8 cellular contexts compared by ENCODE assay signal in genomic region chr20:43840382-43841070, GRCh38.
DNase-seq lines count a peak whose midpoint lies in the region; ATAC-seq, FAIRE-seq and TF ChIP-seq lines count a peak whose summit lies in the region.

No MANE protein-coding gene starts in this region.

- no peak; the same call in 1 of the 2 replicates for TF ChIP-seq CTCF in RWPE1 (conservative IDR thresholded peaks at IDR 0.05; ENCODE audit: low read depth)
- TF ChIP-seq CTCF in astrocyte of the spinal cord (IDR thresholded peaks at IDR 0.05; ENCODE audit: low read depth, low read length): peak; percentile 56
- peak; percentile 18 for TF ChIP-seq CTCF in osteocyte (IDR thresholded peaks at IDR 0.05)
- TF ChIP-seq CTCF in left lung (IDR thresholded peaks at IDR 0.05): no peak

- DNase-seq in AG08396 (ENCODE audit: low spot score) (peak; percentile 24), GM19239 (ENCODE audit: insufficient read length, low spot score) (peak; percentile 59), RWPE1 (ENCODE audit: low spot score) (peak; percentile 94), astrocyte of the spinal cord (ENCODE audit: low read depth, low spot score) (no peak), osteocyte (ENCODE audit: extremely low spot score, unreplicated experiment) (peak; percentile 62), LoVo (ENCODE audit: low spot score) (no peak), left lung (no peak)

- H3K27ac ChIP-seq in RWPE1 (no peak overlapping the region), left lung (no peak overlapping the region)

- no peaks in the 10 kb centered on the region for H3K36me3 Mint-ChIP-seq in osteocyte (ENCODE audit: unreplicated experiment)

- intact Hi-C loops in left lung (cut with DNase I): loop anchor here in 1 of 2 donors (10.0 kb wide), 1 partner anchor 234 kb away; no protein-coding TSS in a partner anchor

- H3K9me3 Mint-ChIP-seq in osteocyte (ENCODE audit: unreplicated experiment): no peaks in the 10 kb centered on the region

- H3K4me3 ChIP-seq in astrocyte of the spinal cord (ENCODE audit: low read depth, low read length) (no peak overlapping the region), left lung (no peak overlapping the region)

- CTCF ChIA-PET in RWPE1 (lab: Yijun Ruan, JAX): interaction anchor here (0.5 to 2.0 kb wide), 13 partner anchors 9 to 240 kb away, joined by 3 to 20 read pairs (median 3); no protein-coding TSS in a partner anchor

- H3K27me3 ChIP-seq in left lung: no peaks in the 10 kb centered on the region

- POLR2A ChIA-PET in RWPE1 (lab: Yijun Ruan, JAX; ENCODE audit: low non-redundant PET): no interaction called here

- no peaks in the 10 kb centered on the region for H3K27me3 Mint-ChIP-seq in osteocyte (ENCODE audit: unreplicated experiment)

- FAIRE-seq in GM19239 (lab: Jason Lieb, UNC): peak; percentile 79

- H3K9me3 ChIP-seq in left lung: no peaks in the 10 kb centered on the region

- peaks cover 3% of the 10 kb centered on the region for H3K4me1 Mint-ChIP-seq in osteocyte (ENCODE audit: unreplicated experiment)

- in situ Hi-C loops in astrocyte of the spinal cord (cut with HindIII; ENCODE audit: low sequenced_read_pairs): no loop called here

- no peak overlapping the region for H3K4me3 Mint-ChIP-seq in osteocyte (ENCODE audit: unreplicated experiment)

- H3K36me3 ChIP-seq in left lung: no peaks in the 10 kb centered on the region

- H3K4me1 ChIP-seq in left lung: peaks cover 0 to 8% of the 10 kb centered on the region in 2 donors

- H3K27ac Mint-ChIP-seq in osteocyte (ENCODE audit: unreplicated experiment): no peak overlapping the region

- ATAC-seq in HG03280 (IDR thresholded peaks at IDR 0.05; ENCODE audit: unreplicated experiment) (no peak), left lung (no peak)

Comparison
In these comparisons a context has a peak if more than half of its experiments do, and no peak if none do; other contexts are left out.
1. DNase-seq: peak in AG08396 (single experiment), GM19239 (single experiment), RWPE1 (single experiment) and osteocyte (single experiment); none in astrocyte of the spinal cord (single experiment), LoVo (single experiment) and left lung (0 of 2).
2. CTCF ChIP-seq: peak in astrocyte of the spinal cord (single experiment) and osteocyte (single experiment); none in RWPE1 (single experiment) and left lung (0 of 2).